10 cellular contexts compared by ENCODE assay signal in genomic region chr4:37661643-37662221, GRCh38. TPM values are rescaled to one million over a fixed set of nuclear protein-coding genes. Genes with fewer than 3 reads are reported as not detected.
A peak's percentile ranks its signal among the peaks of the same experiment; 100 is the strongest.
DNase-seq lines count a peak whose midpoint lies in the region; ATAC-seq and TF ChIP-seq lines count a peak whose summit lies in the region.
"Had no signal": no experiment of that assay in that cellular context is flagged by ENCODE, and none has a peak within 500 bp of the region (broad histone marks: within the 10 kb centered on the region; RNA-seq: fewer than 3 reads in every experiment).

No MANE protein-coding gene starts in this region.

- WGBS in gastroesophageal sphincter (ENCODE audit: low coverage in 1 of 2), 2 donors, result 32 to 54% methylated on average over 2 to 3 of the region's 3 CpGs

- DNase-seq in SJSA1 (ENCODE audit: low read depth in 1 of 2, low spot score in 2 of 2) (peak in 1 of 2 experiments; percentile 17), HPDE6-E6E7 (ENCODE audit: extremely low spot score) (no peak), NCI-H510A treated with DMSO at 0.1 percent for 48 hours (lab: John Stamatoyannopoulos, UW) (no peak)
- DNase-seq: body of pancreas; DND-41; stimulated activated naive CD4-positive, alpha-beta T cell had no signal

- no peaks in the 10 kb centered on the region for H3K9me3 ChIP-seq in HEK293 (ENCODE audit: control insufficient read depth, insufficient read depth, low read depth, low read length)
- no peaks in the 10 kb centered on the region for H3K9me3 ChIP-seq in SJSA1 (replicated peaks)
- H3K9me3 ChIP-seq in gastroesophageal sphincter, result peaks cover 0 to 6% (median 0%) of the 10 kb centered on the region in 3 donors
- H3K9me3 ChIP-seq in subcutaneous abdominal adipose tissue (ENCODE audit: control insufficient read depth in 5 of 5, low read length in 5 of 5), result peaks cover 0 to 4% (median 2%) of the 10 kb centered on the region in 5 donors
- H3K9me3 ChIP-seq: body of pancreas had no signal

- H3K36me3 ChIP-seq in HEK293 (ENCODE audit: control insufficient read depth in 2 of 2, insufficient read depth in 1 of 2, low read length in 2 of 2) (no peaks in the 10 kb centered on the region), SJSA1 (no peaks in the 10 kb centered on the region), gastroesophageal sphincter (no peaks in the 10 kb centered on the region), subcutaneous abdominal adipose tissue (ENCODE audit: control insufficient read depth in 5 of 5, insufficient read depth in 5 of 5, low read length in 5 of 5) (no peaks in the 10 kb centered on the region)

- H3K9ac ChIP-seq in subcutaneous abdominal adipose tissue (ENCODE audit: low read length in 5 of 5), result no peak overlapping the region

- H3K27me3 ChIP-seq in SJSA1 (replicated peaks), result no peaks in the 10 kb centered on the region
- no peaks in the 10 kb centered on the region for H3K27me3 ChIP-seq in gastroesophageal sphincter
- no peaks in the 10 kb centered on the region for H3K27me3 ChIP-seq in subcutaneous abdominal adipose tissue (ENCODE audit: control insufficient read depth in 5 of 5, insufficient read depth in 4 of 5, low read length in 5 of 5)
- H3K27me3 ChIP-seq: body of pancreas had no signal

- CTCF ChIA-PET in HEK293 (lab: Yijun Ruan, JAX), result interaction anchor here (0.6 to 1.8 kb wide), 2 partner anchors 48 to 59 kb away, joined by 3 to 4 read pairs; no protein-coding TSS in a partner anchor

- POLR2A ChIA-PET in HEK293 (lab: Yijun Ruan, JAX), result no interaction called here

- H3K27ac ChIP-seq in HEK293 (ENCODE audit: extremely low read depth, low read depth, low read length), result no peak overlapping the region
- H3K27ac ChIP-seq in SJSA1, result peak overlapping the region; percentile 13; the same call in 1 of the 2 replicates
- H3K27ac ChIP-seq in gastroesophageal sphincter, result peak overlapping the region in 1 of 4 donors; percentile 43
- H3K27ac ChIP-seq in subcutaneous abdominal adipose tissue (ENCODE audit: low read depth, low read length), result peak overlapping the region; percentile 68

- H3K4me1 ChIP-seq in HEK293 (ENCODE audit: control insufficient read depth, insufficient read depth, low read length), result peaks cover 3% of the 10 kb centered on the region
- peaks cover 31% of the 10 kb centered on the region for H3K4me1 ChIP-seq in SJSA1 (replicated peaks)
- H3K4me1 ChIP-seq in gastroesophageal sphincter, result peaks cover 9 to 72% (median 39%) of the 10 kb centered on the region in 3 donors
- H3K4me1 ChIP-seq in subcutaneous abdominal adipose tissue (ENCODE audit: control insufficient read depth in 5 of 5, insufficient read depth in 5 of 5, low read length in 5 of 5), result peaks cover 2 to 65% (median 62%) of the 10 kb centered on the region in 5 donors

- no peak overlapping the region for H3K4me3 ChIP-seq in HEK293 (ENCODE audit: low read depth, low read length)
- H3K4me3 ChIP-seq in SJSA1, result no peak overlapping the region
- no peak overlapping the region for H3K4me3 ChIP-seq in gastroesophageal sphincter
- no peak overlapping the region for H3K4me3 ChIP-seq in subcutaneous abdominal adipose tissue (ENCODE audit: low read depth in 1 of 5, low read length in 5 of 5)
- H3K4me3 ChIP-seq: body of pancreas had no signal

- TF ChIP-seq CTCF in HEK293 (tag by site-specific recombination; IDR thresholded peaks at IDR 0.05) (no peak), gastroesophageal sphincter (IDR thresholded peaks at IDR 0.05) (no peak)

- TF ChIP-seq POLR2A in gastroesophageal sphincter (IDR thresholded peaks at IDR 0.05), result no peak

- peak; percentile 8 for ATAC-seq in gastroesophageal sphincter
- ATAC-seq in GM21717 (IDR thresholded peaks at IDR 0.05; ENCODE audit: unreplicated experiment), result no peak
- ATAC-seq: body of pancreas had no signal

- TF ChIP-seq EP300 in gastroesophageal sphincter (IDR thresholded peaks at IDR 0.05), result no peak

TF ChIP-seq in HEK293, 187 proteins besides CTCF, POLR2A, EP300 and RAD21:
- TF ChIP-seq GLI2 (tag by site-specific recombination; IDR thresholded peaks at IDR 0.05; ENCODE audit: borderline replicate concordance, low read depth), result no peak
- TF ChIP-seq ZNF354C (tag by site-specific recombination; IDR thresholded peaks at IDR 0.05; ENCODE audit: borderline replicate concordance, low read depth), result no peak
- TF ChIP-seq HOXC10 (CRISPR knock-in tag; IDR thresholded peaks at IDR 0.05), result no peak
- no peak for TF ChIP-seq WT1 (tag by site-specific recombination; IDR thresholded peaks at IDR 0.05)
- peak; percentile 58 for TF ChIP-seq KLF1 (tag by site-specific recombination; IDR thresholded peaks at IDR 0.05)
- no peak for TF ChIP-seq ZNF416 (tag by site-specific recombination; IDR thresholded peaks at IDR 0.05)
- no peak for TF ChIP-seq ZNF658 (tag by site-specific recombination; IDR thresholded peaks at IDR 0.05)
- no peak for TF ChIP-seq ZNF776 (tag by site-specific recombination; IDR thresholded peaks at IDR 0.05; ENCODE audit: borderline replicate concordance)
- peak; percentile 53; the same call in 1 of the 2 replicates for TF ChIP-seq MYNN (tag by site-specific recombination; IDR thresholded peaks at IDR 0.05; ENCODE audit: borderline replicate concordance)
- TF ChIP-seq, protein P1, sequence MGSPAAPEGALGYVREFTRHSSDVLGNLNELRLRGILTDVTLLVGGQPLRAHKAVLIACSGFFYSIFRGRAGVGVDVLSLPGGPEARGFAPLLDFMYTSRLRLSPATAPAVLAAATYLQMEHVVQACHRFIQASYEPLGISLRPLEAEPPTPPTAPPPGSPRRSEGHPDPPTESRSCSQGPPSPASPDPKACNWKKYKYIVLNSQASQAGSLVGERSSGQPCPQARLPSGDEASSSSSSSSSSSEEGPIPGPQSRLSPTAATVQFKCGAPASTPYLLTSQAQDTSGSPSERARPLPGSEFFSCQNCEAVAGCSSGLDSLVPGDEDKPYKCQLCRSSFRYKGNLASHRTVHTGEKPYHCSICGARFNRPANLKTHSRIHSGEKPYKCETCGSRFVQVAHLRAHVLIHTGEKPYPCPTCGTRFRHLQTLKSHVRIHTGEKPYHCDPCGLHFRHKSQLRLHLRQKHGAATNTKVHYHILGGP (tag by site-specific recombination; IDR thresholded peaks at IDR 0.05), result peak; percentile 59; the same call in 1 of the 2 replicates
- TF ChIP-seq ZNF404 (tag by site-specific recombination; IDR thresholded peaks at IDR 0.05), result no peak
- TF ChIP-seq ZSCAN23 (tag by site-specific recombination; IDR thresholded peaks at IDR 0.05), result no peak
- TF ChIP-seq BCL11A (tag by site-specific recombination; IDR thresholded peaks at IDR 0.05; ENCODE audit: low read depth), result no peak

RNA-seq across cellular contexts. Expression of gene RELL1, which starts 24.4 kb away (rescaled TPM):
- total RNA-seq in SJSA1 (2014; rRNA removed; shearing (Covaris generic)), result 55.7 and 62.2 TPM in 2 replicates
- 10 to 100 TPM; 61.0 to 96.7 (median 69.3) TPM for total RNA-seq in gastroesophageal sphincter
